9 cellular contexts compared by ENCODE assay signal in genomic region chr1:89781494-89782126, GRCh38. TPM values are rescaled to one million over a fixed set of nuclear protein-coding genes. Genes with fewer than 3 reads are reported as not detected.
DNase-seq lines count a peak whose midpoint lies in the region; ATAC-seq lines count a peak whose summit lies in the region.
"Had no signal": no experiment of that assay in that cellular context is flagged by ENCODE, and none has a peak within 500 bp of the region (broad histone marks: within the 10 kb centered on the region; RNA-seq: fewer than 3 reads in every experiment).

No MANE protein-coding gene starts in this region.

- no peaks in the 10 kb centered on the region for H3K9me3 Mint-ChIP-seq in activated CD8-positive, alpha-beta T cell treated with anti-CD3 and anti-CD28 coated beads, Interleukin-2, amount 10 ng/mL, durations not matched to agents 7 days and 5 days (ENCODE audit: insufficient read depth)

- peak overlapping the region; percentile 32 for H3K4me3 Mint-ChIP-seq in activated CD8-positive, alpha-beta T cell treated with anti-CD3 and anti-CD28 coated beads, Interleukin-2, amount 10 ng/mL, durations not matched to agents 7 days and 5 days
- H3K4me3 Mint-ChIP-seq: brain had no signal

- ATAC-seq in GM18502 (IDR thresholded peaks at IDR 0.05; ENCODE audit: poor library complexity, unreplicated experiment) (peak; percentile 83), HG02943 (IDR thresholded peaks at IDR 0.05; ENCODE audit: low read depth, unreplicated experiment) (peak; percentile 88)
- ATAC-seq in activated CD8-positive, alpha-beta T cell treated with anti-CD3 and anti-CD28 coated beads, Interleukin-2, amount 10 ng/mL, durations not matched to agents 7 days and 5 days, result peak; percentile 59

- H3K4me1 Mint-ChIP-seq in activated CD8-positive, alpha-beta T cell treated with anti-CD3 and anti-CD28 coated beads, Interleukin-2, amount 10 ng/mL, durations not matched to agents 7 days and 5 days (ENCODE audit: low read depth), result peaks cover 19% of the 10 kb centered on the region

- CTCF ChIA-PET in activated CD8-positive, alpha-beta T cell treated with anti-CD3 and anti-CD28 coated beads, Interleukin-2, amount 10 ng/mL, durations not matched to agents 7 days and 5 days (lab: Charles Lee), result interaction anchor here (0.7 to 6.0 kb wide), 36 partner anchors 10 to 317 kb away, joined by 3 to 63 read pairs (median 4); partner anchors contain the start of gene LRRC8C

- H3K36me3 Mint-ChIP-seq in activated CD8-positive, alpha-beta T cell treated with anti-CD3 and anti-CD28 coated beads, Interleukin-2, amount 10 ng/mL, durations not matched to agents 7 days and 5 days (ENCODE audit: low read depth), result no peaks in the 10 kb centered on the region
- H3K36me3 Mint-ChIP-seq: brain had no signal

- DNase-seq in activated CD8-positive, alpha-beta T cell treated with anti-CD3 and anti-CD28 coated beads, Interleukin-2, amount 10 ng/mL, durations not matched to agents 7 days and 5 days, result peak; percentile 68
- peak; percentile 66 to 77 for DNase-seq in stimulated activated CD4-positive, alpha-beta T cell treated with anti-CD3 and anti-CD28 coated beads, Interleukin-12 subunit alpha, Interleukin-12 subunit beta, amount 100 ng/mL, for 24 hours (ENCODE audit: low read depth in 2 of 2)
- DNase-seq in anterior cingulate cortex (lab: John Stamatoyannopoulos, UW) (no peak), HuH-7 (ENCODE audit: low spot score) (no peak), NCI-H2196 treated with DMSO at 0.1 percent for 48 hours (lab: John Stamatoyannopoulos, UW; ENCODE audit: unreplicated experiment) (no peak), NCI-H510A treated with DMSO at 0.1 percent for 48 hours (lab: John Stamatoyannopoulos, UW) (no peak)

- H3K27me3 Mint-ChIP-seq in activated CD8-positive, alpha-beta T cell treated with anti-CD3 and anti-CD28 coated beads, Interleukin-2, amount 10 ng/mL, durations not matched to agents 7 days and 5 days (ENCODE audit: low read depth), result no peaks in the 10 kb centered on the region
- H3K27me3 Mint-ChIP-seq: brain had no signal

- POLR2A ChIA-PET in activated CD8-positive, alpha-beta T cell treated with anti-CD3 and anti-CD28 coated beads, Interleukin-2, amount 10 ng/mL, durations not matched to agents 7 days and 5 days (lab: Charles Lee), result interaction anchor here (0.6 to 1.9 kb wide), 6 partner anchors 13 to 257 kb away, joined by 3 to 7 read pairs (median 3); partner anchors contain the start of gene LRRC8B

- peak overlapping the region; percentile 16 for H3K27ac Mint-ChIP-seq in activated CD8-positive, alpha-beta T cell treated with anti-CD3 and anti-CD28 coated beads, Interleukin-2, amount 10 ng/mL, durations not matched to agents 7 days and 5 days
- H3K27ac Mint-ChIP-seq: brain had no signal

RNA-seq across cellular contexts. Expression of gene LRRC8D, which starts 39.2 kb away (rescaled TPM):
- 10 to 100 TPM; 23.9 to 25.7 TPM for total RNA-seq in activated CD8-positive, alpha-beta T cell treated with anti-CD3 and anti-CD28 coated beads, Interleukin-2, amount 10 ng/mL, durations not matched to agents 7 days and 5 days

Comparison
In these comparisons a context has a peak if more than half of its experiments do, and no peak if none do; other contexts are left out.
1. DNase-seq: peak in activated CD8-positive, alpha-beta T cell treated with anti-CD3 and anti-CD28 coated beads, Interleukin-2, amount 10 ng/mL, durations not matched to agents 7 days and 5 days (single experiment) and stimulated activated CD4-positive, alpha-beta T cell treated with anti-CD3 and anti-CD28 coated beads, Interleukin-12 subunit alpha, Interleukin-12 subunit beta, amount 100 ng/mL, for 24 hours (2 of 2); none in anterior cingulate cortex (0 of 58), HuH-7 (single experiment), NCI-H2196 treated with DMSO at 0.1 percent for 48 hours (single experiment) and NCI-H510A treated with DMSO at 0.1 percent for 48 hours (single experiment).
2. Peak in every context shown above with its lines, with median percentiles within 50 percentile points of each other: ATAC-seq.